Comparison of ENCODE assay signal across 11 cellular contexts in genomic region chr16:73034374-73034773, GRCh38. TPM values are rescaled to one million over a fixed set of nuclear protein-coding genes. Genes with fewer than 3 reads are reported as not detected.
A peak's percentile ranks its signal among the peaks of the same experiment; 100 is the strongest.
DNase-seq lines count a peak whose midpoint lies in the region; ATAC-seq, FAIRE-seq and TF ChIP-seq lines count a peak whose summit lies in the region.
"Had no signal": no experiment of that assay in that cellular context is flagged by ENCODE, and none has a peak within 500 bp of the region (broad histone marks: within the 10 kb centered on the region; RNA-seq: fewer than 3 reads in every experiment).

No MANE protein-coding gene starts in this region.

- no peaks in the 10 kb centered on the region for H3K27me3 ChIP-seq in parathyroid adenoma (ENCODE audit: control insufficient read depth, insufficient read depth, low read length)

- no peak overlapping the region for H3K4me2 ChIP-seq in parathyroid adenoma (ENCODE audit: low read length)

- peaks cover 41% of the 10 kb centered on the region for H3K4me1 ChIP-seq in parathyroid adenoma

- DNase-seq in left ventricle myocardium superior (no peak), D721Med (ENCODE audit: insufficient read length, low spot score) (no peak)
- no peak for DNase-seq in stimulated activated CD8-positive, alpha-beta memory T cell treated with anti-CD3 and anti-CD28 coated beads, Interleukin-4, amount 100 ng/mL, for 48 hours
- DNase-seq: naive B cell, NCI-H1105 had no signal

- no peak overlapping the region for H3K4me3 ChIP-seq in parathyroid adenoma (ENCODE audit: low read depth, low read length)

- H3K79me2 ChIP-seq in parathyroid adenoma, result peaks cover 72% of the 10 kb centered on the region

- H3K27ac ChIP-seq in parathyroid adenoma, result peak overlapping the region; percentile 0

- no peak overlapping the region for H2AFZ ChIP-seq in parathyroid adenoma

- ATAC-seq in GM18520 (IDR thresholded peaks at IDR 0.05; ENCODE audit: unreplicated experiment), result peak; percentile 44
- peak; percentile 36 for ATAC-seq in GM21717 (IDR thresholded peaks at IDR 0.05; ENCODE audit: unreplicated experiment)
- peak; percentile 35 for ATAC-seq in HG03571 (IDR thresholded peaks at IDR 0.05; ENCODE audit: unreplicated experiment)
- ATAC-seq in HG03565 (IDR thresholded peaks at IDR 0.05; ENCODE audit: unreplicated experiment), result no peak
- ATAC-seq in left ventricle myocardium superior, result no peak

- intact Hi-C loops in left ventricle myocardium superior (cut with micrococcal nuclease), result no loop called here

- no peak for FAIRE-seq in D721Med (lab: Jason Lieb, UNC)
- FAIRE-seq: endometrium had no signal

- no peak overlapping the region for H3K9ac ChIP-seq in parathyroid adenoma

- no peaks in the 10 kb centered on the region for H3K9me3 ChIP-seq in parathyroid adenoma (ENCODE audit: control insufficient read depth, low read length)

- TF ChIP-seq CTCF in parathyroid adenoma (IDR thresholded peaks at IDR 0.05), result no peak
- no peak for TF ChIP-seq CTCF in D721Med (IDR thresholded peaks at IDR 0.05; ENCODE audit: insufficient read depth, missing control alignments)

- no peaks in the 10 kb centered on the region for H3K36me3 ChIP-seq in parathyroid adenoma (ENCODE audit: control insufficient read depth, insufficient read depth, low read length)

RNA-seq across cellular contexts. Expression of gene ZFHX3, which starts 13.6 kb away (rescaled TPM):
- 8.1 TPM for total RNA-seq in left ventricle myocardium superior

Comparison
In these comparisons a context has a peak if more than half of its experiments do, and no peak if none do; other contexts are left out.
1. ATAC-seq: peak in GM18520 (single experiment), GM21717 (single experiment) and HG03571 (single experiment); none in HG03565 (single experiment) and left ventricle myocardium superior (single experiment).